Comparison of ENCODE assay signal across 15 cellular contexts in genomic region chr18:79402209-79402576, GRCh38. TPM values are rescaled to one million over a fixed set of nuclear protein-coding genes. Genes with fewer than 3 reads are reported as not detected.
DNase-seq lines count a peak whose midpoint lies in the region; ATAC-seq lines count a peak whose summit lies in the region.
"Had no signal": no experiment of that assay in that cellular context is flagged by ENCODE, and none has a peak within 500 bp of the region (broad histone marks: within the 10 kb centered on the region; RNA-seq: fewer than 3 reads in every experiment).

No MANE protein-coding gene starts in this region.

- no peak overlapping the region for H3K27ac ChIP-seq in mesendoderm (ENCODE audit: low read depth, low read length)
- H3K27ac ChIP-seq: SK-N-MC had no signal

- DNase-seq in activated CD4-positive, alpha-beta T cell treated with anti-CD3 and anti-CD28 coated beads, Interleukin-2, amount 10 ng/mL, durations not matched to agents 24 days and 14 days: peak; percentile 64
- no peak for DNase-seq in activated CD4-positive, alpha-beta T cell treated with anti-CD3 and anti-CD28 coated beads for 1 hour
- DNase-seq in activated CD8-positive, alpha-beta T cell treated with anti-CD3 and anti-CD28 coated beads, Interleukin-2, amount 10 ng/mL, durations not matched to agents 7 days and 5 days: no peak
- DNase-seq in immature natural killer cell (no peak), mesendoderm (no peak), AG08395 (ENCODE audit: low spot score) (no peak), SK-N-DZ (ENCODE audit: low spot score) (no peak)
- no peak for DNase-seq in stimulated activated effector memory CD8-positive, alpha-beta T cell treated with anti-CD3 and anti-CD28 coated beads, Interleukin-12 subunit alpha, Interleukin-12 subunit beta, amount 100 ng/mL, for 72 hours (ENCODE audit: low spot score in 2 of 2)
- DNase-seq: amniotic stem cell, DMS 273 treated with DMSO at 0.1 percent for 48 hours, H9, NCI-H82 had no signal

- H3K56ac ChIP-seq in mesendoderm (ENCODE audit: low read length): no peak overlapping the region

- no peak overlapping the region for H2BK120ac ChIP-seq in mesendoderm (ENCODE audit: low read depth, low read length)

- peaks cover 58% of the 10 kb centered on the region for H3K36me3 Mint-ChIP-seq in activated CD4-positive, alpha-beta T cell treated with anti-CD3 and anti-CD28 coated beads, Interleukin-2, amount 10 ng/mL, durations not matched to agents 24 days and 14 days (ENCODE audit: low read depth)
- H3K36me3 Mint-ChIP-seq in activated CD8-positive, alpha-beta T cell treated with anti-CD3 and anti-CD28 coated beads, Interleukin-2, amount 10 ng/mL, durations not matched to agents 7 days and 5 days (ENCODE audit: low read depth): peaks cover 23% of the 10 kb centered on the region
- H3K36me3 Mint-ChIP-seq in immature natural killer cell: peaks cover 0 to 3% (median 0%) of the 10 kb centered on the region in 3 donors
- peaks cover 48% of the 10 kb centered on the region for H3K36me3 Mint-ChIP-seq in stimulated activated effector memory CD8-positive, alpha-beta T cell treated with anti-CD3 and anti-CD28 coated beads, Interleukin-12 subunit alpha, Interleukin-12 subunit beta, amount 100 ng/mL, for 72 hours

- no peak overlapping the region for H2AK5ac ChIP-seq in mesendoderm (ENCODE audit: low read length)

- H3K27me3 Mint-ChIP-seq in activated CD4-positive, alpha-beta T cell treated with anti-CD3 and anti-CD28 coated beads, Interleukin-2, amount 10 ng/mL, durations not matched to agents 24 days and 14 days: no peaks in the 10 kb centered on the region
- no peaks in the 10 kb centered on the region for H3K27me3 Mint-ChIP-seq in activated CD8-positive, alpha-beta T cell treated with anti-CD3 and anti-CD28 coated beads, Interleukin-2, amount 10 ng/mL, durations not matched to agents 7 days and 5 days (ENCODE audit: low read depth)
- H3K27me3 Mint-ChIP-seq in immature natural killer cell (ENCODE audit: low read depth in 3 of 3): peaks cover 5 to 16% (median 14%) of the 10 kb centered on the region in 3 donors

- no peak overlapping the region for H2BK15ac ChIP-seq in mesendoderm (replicated peaks; ENCODE audit: low read depth)

- H2BK5ac ChIP-seq in mesendoderm (ENCODE audit: low read length): no peak overlapping the region

- peaks cover 2% of the 10 kb centered on the region for H3K79me1 ChIP-seq in mesendoderm (ENCODE audit: low read length)

- peaks cover 56% of the 10 kb centered on the region for H3K4me1 Mint-ChIP-seq in activated CD4-positive, alpha-beta T cell treated with anti-CD3 and anti-CD28 coated beads, Interleukin-2, amount 10 ng/mL, durations not matched to agents 24 days and 14 days
- peaks cover 64% of the 10 kb centered on the region for H3K4me1 Mint-ChIP-seq in activated CD8-positive, alpha-beta T cell treated with anti-CD3 and anti-CD28 coated beads, Interleukin-2, amount 10 ng/mL, durations not matched to agents 7 days and 5 days (ENCODE audit: low read depth)
- peaks cover 53 to 59% of the 10 kb centered on the region in 2 donors for H3K4me1 Mint-ChIP-seq in immature natural killer cell
- H3K4me1 Mint-ChIP-seq in stimulated activated effector memory CD8-positive, alpha-beta T cell treated with anti-CD3 and anti-CD28 coated beads, Interleukin-12 subunit alpha, Interleukin-12 subunit beta, amount 100 ng/mL, for 72 hours: peaks cover 65% of the 10 kb centered on the region

- H3K9me3 Mint-ChIP-seq in activated CD4-positive, alpha-beta T cell treated with anti-CD3 and anti-CD28 coated beads, Interleukin-2, amount 10 ng/mL, durations not matched to agents 24 days and 14 days: peaks cover 5% of the 10 kb centered on the region
- no peaks in the 10 kb centered on the region for H3K9me3 Mint-ChIP-seq in activated CD8-positive, alpha-beta T cell treated with anti-CD3 and anti-CD28 coated beads, Interleukin-2, amount 10 ng/mL, durations not matched to agents 7 days and 5 days (ENCODE audit: insufficient read depth)
- H3K9me3 Mint-ChIP-seq in immature natural killer cell: no peaks in the 10 kb centered on the region
- no peaks in the 10 kb centered on the region for H3K9me3 Mint-ChIP-seq in stimulated activated effector memory CD8-positive, alpha-beta T cell treated with anti-CD3 and anti-CD28 coated beads, Interleukin-12 subunit alpha, Interleukin-12 subunit beta, amount 100 ng/mL, for 72 hours
- H3K9me3 Mint-ChIP-seq: H9 had no signal

- no peak overlapping the region for H3K4me2 ChIP-seq in mesendoderm (ENCODE audit: low read length)

- intact Hi-C loops in activated CD4-positive, alpha-beta T cell treated with anti-CD3 and anti-CD28 coated beads, Interleukin-2, amount 10 ng/mL, durations not matched to agents 24 days and 14 days (cut with micrococcal nuclease): no loop called here

- no peaks in the 10 kb centered on the region for H3K79me2 ChIP-seq in mesendoderm (ENCODE audit: control insufficient read depth, insufficient read depth, low read length)

- no peak overlapping the region for H4K5ac ChIP-seq in mesendoderm (ENCODE audit: low read length)

- ATAC-seq in activated CD8-positive, alpha-beta T cell treated with anti-CD3 and anti-CD28 coated beads, Interleukin-2, amount 10 ng/mL, durations not matched to agents 7 days and 5 days: no peak
- ATAC-seq in stimulated activated effector memory CD8-positive, alpha-beta T cell treated with anti-CD3 and anti-CD28 coated beads, Interleukin-12 subunit alpha, Interleukin-12 subunit beta, amount 100 ng/mL, for 72 hours: no peak

- H3K27ac Mint-ChIP-seq in activated CD4-positive, alpha-beta T cell treated with anti-CD3 and anti-CD28 coated beads, Interleukin-2, amount 10 ng/mL, durations not matched to agents 24 days and 14 days: peak overlapping the region; percentile 96
- peak overlapping the region; percentile 44 for H3K27ac Mint-ChIP-seq in activated CD8-positive, alpha-beta T cell treated with anti-CD3 and anti-CD28 coated beads, Interleukin-2, amount 10 ng/mL, durations not matched to agents 7 days and 5 days
- peak overlapping the region; percentile 12 to 98 (median 86) for H3K27ac Mint-ChIP-seq in immature natural killer cell
- peak overlapping the region; percentile 96 for H3K27ac Mint-ChIP-seq in stimulated activated effector memory CD8-positive, alpha-beta T cell treated with anti-CD3 and anti-CD28 coated beads, Interleukin-12 subunit alpha, Interleukin-12 subunit beta, amount 100 ng/mL, for 72 hours
- H3K27ac Mint-ChIP-seq: H9 had no signal

- no CpG with 5 or more reads among the region's 16 CpGs for WGBS in mesendoderm (ENCODE audit: extremely low coverage, insufficient coverage, low lambda C conversion rate)

- no peaks in the 10 kb centered on the region for H3K36me3 ChIP-seq in mesendoderm (ENCODE audit: control insufficient read depth, insufficient read depth, low read length)
- H3K36me3 ChIP-seq: prostate gland had no signal

- H4K8ac ChIP-seq in mesendoderm (ENCODE audit: low read depth, low read length): no peak overlapping the region

- CTCF ChIA-PET in activated CD8-positive, alpha-beta T cell treated with anti-CD3 and anti-CD28 coated beads, Interleukin-2, amount 10 ng/mL, durations not matched to agents 7 days and 5 days (lab: Charles Lee): no interaction called here

- no peaks in the 10 kb centered on the region for H3K4me1 ChIP-seq in mesendoderm (ENCODE audit: control insufficient read depth, low read depth, low read length)

- H3K23ac ChIP-seq in mesendoderm (ENCODE audit: low read length): no peak overlapping the region

- no peak overlapping the region for H3K18ac ChIP-seq in mesendoderm (ENCODE audit: low read length)

- H3K27me3 ChIP-seq in mesendoderm (ENCODE audit: insufficient read depth, low read length, poor library complexity): peaks cover 22% of the 10 kb centered on the region

- no peak overlapping the region for H3K4ac ChIP-seq in mesendoderm (ENCODE audit: low read depth, low read length)

- H3K9ac ChIP-seq in mesendoderm (ENCODE audit: low read length): no peak overlapping the region

- POLR2A ChIA-PET in activated CD8-positive, alpha-beta T cell treated with anti-CD3 and anti-CD28 coated beads, Interleukin-2, amount 10 ng/mL, durations not matched to agents 7 days and 5 days (lab: Charles Lee): interaction anchor here (1.9 kb wide), 1 partner anchor 121 kb away, joined by 10 read pairs; no protein-coding TSS in a partner anchor

- H3K4me3 Mint-ChIP-seq in activated CD4-positive, alpha-beta T cell treated with anti-CD3 and anti-CD28 coated beads, Interleukin-2, amount 10 ng/mL, durations not matched to agents 24 days and 14 days: peak overlapping the region; percentile 83
- peak overlapping the region; percentile 85 for H3K4me3 Mint-ChIP-seq in activated CD8-positive, alpha-beta T cell treated with anti-CD3 and anti-CD28 coated beads, Interleukin-2, amount 10 ng/mL, durations not matched to agents 7 days and 5 days
- H3K4me3 Mint-ChIP-seq in immature natural killer cell: peak overlapping the region; percentile 33 to 65 (median 48)
- peak overlapping the region; percentile 78 for H3K4me3 Mint-ChIP-seq in stimulated activated effector memory CD8-positive, alpha-beta T cell treated with anti-CD3 and anti-CD28 coated beads, Interleukin-12 subunit alpha, Interleukin-12 subunit beta, amount 100 ng/mL, for 72 hours

- no peak overlapping the region for H3K4me3 ChIP-seq in mesendoderm (ENCODE audit: low read length)
- H3K4me3 ChIP-seq: lung had no signal

RNA-seq across cellular contexts. Expression of gene NFATC1, which starts 6.5 kb away (rescaled TPM):
- total RNA-seq in activated CD4-positive, alpha-beta T cell treated with anti-CD3 and anti-CD28 coated beads, Interleukin-2, amount 10 ng/mL, durations not matched to agents 24 days and 14 days: 105 and 107 TPM in 2 replicates
- total RNA-seq in activated CD8-positive, alpha-beta T cell treated with anti-CD3 and anti-CD28 coated beads, Interleukin-2, amount 10 ng/mL, durations not matched to agents 7 days and 5 days: 10 to 100 TPM; 26.5 to 28.1 TPM
- 10 to 100 TPM in 1 of 3 donors, 1 to 10 TPM in 2; 3.1 to 17.6 (median 8.9) TPM for polyA plus RNA-seq in immature natural killer cell
- 2.1 TPM for polyA plus RNA-seq in mesendoderm (2013, experiment 1 of 2)
- 2.1 TPM for polyA plus RNA-seq in mesendoderm (2013, experiment 2 of 2)
- polyA plus RNA-seq in SK-N-DZ (2014; cell fraction: cytosol; rRNA removed): not detected in 2 replicates
- polyA plus RNA-seq in SK-N-DZ (2014; cell fraction: nucleus; rRNA removed): not detected in 2 replicates

Comparison
In these comparisons a context has a peak if more than half of its experiments do, and no peak if none do; other contexts are left out.
1. H3K27ac Mint-ChIP-seq: peak in every context shown above with its lines; median percentile 96 in activated CD4-positive, alpha-beta T cell treated with anti-CD3 and anti-CD28 coated beads, Interleukin-2, amount 10 ng/mL, durations not matched to agents 24 days and 14 days; 96 in stimulated activated effector memory CD8-positive, alpha-beta T cell treated with anti-CD3 and anti-CD28 coated beads, Interleukin-12 subunit alpha, Interleukin-12 subunit beta, amount 100 ng/mL, for 72 hours; 86 in immature natural killer cell; 44 in activated CD8-positive, alpha-beta T cell treated with anti-CD3 and anti-CD28 coated beads, Interleukin-2, amount 10 ng/mL, durations not matched to agents 7 days and 5 days.